17 cellular contexts compared by ENCODE assay signal in genomic region chr3:167318306-167318705, GRCh38.
"Had no signal": no experiment of that assay in that cellular context is flagged by ENCODE, and none has a peak within 500 bp of the region (broad histone marks: within the 10 kb centered on the region; RNA-seq: fewer than 3 reads in every experiment).

No MANE protein-coding gene starts in this region.

- H3K27ac ChIP-seq: breast epithelium, heart left ventricle, ovary, prostate gland, transverse colon had no signal

- H3K4me3 ChIP-seq: breast epithelium, heart left ventricle, ovary, prostate gland, transverse colon had no signal

- H3K4me1 ChIP-seq: breast epithelium, heart left ventricle, prostate gland, transverse colon had no signal

- H3K36me3 ChIP-seq: breast epithelium, heart left ventricle, ovary, prostate gland, transverse colon had no signal

- H3K9me3 ChIP-seq: breast epithelium, heart left ventricle, ovary, prostate gland, transverse colon had no signal

- DNase-seq: activated CD4-positive, alpha-beta memory T cell treated with anti-CD3 and anti-CD28 coated beads for 36 hours; activated CD4-positive, alpha-beta T cell treated with anti-CD3 and anti-CD28 coated beads for 48 hours; activated naive CD4-positive, alpha-beta T cell treated with Interleukin-2 at 50 U/mL for 16 hours; activated naive CD8-positive, alpha-beta T cell treated with anti-CD3 and anti-CD28 coated beads for 36 hours; activated T-cell treated with anti-CD3 and anti-CD28 coated beads, Interleukin-2, amount 50 U/mL, for 48 hours; effector memory CD8-positive, alpha-beta T cell; heart left ventricle; left cardiac atrium; midbrain; natural killer cell; ovary; stimulated activated CD4-positive, alpha-beta T cell treated with anti-CD3 and anti-CD28 coated beads, Interleukin-2, amount 100 ng/mL, for 48 hours; stimulated activated CD8-positive, alpha-beta memory T cell treated with anti-CD3 and anti-CD28 coated beads, Interleukin-4, amount 100 ng/mL, for 48 hours; stimulated activated naive B cell treated with anti-CD40 and anti-IgM and Interleukin-4, amounts not matched to agents 10 μg/mL and 1 μg/mL and 100 μg/mL, for 72 hours; transverse colon had no signal

- ATAC-seq: effector memory CD8-positive, alpha-beta T cell; heart left ventricle; left cardiac atrium; natural killer cell; stimulated activated naive B cell treated with anti-CD40 and anti-IgM and Interleukin-4, amounts not matched to agents 10 μg/mL and 1 μg/mL and 100 μg/mL, for 72 hours had no signal

- H3K27me3 ChIP-seq: breast epithelium, heart left ventricle, ovary, transverse colon had no signal
